ENCODE assay signal across 16 cellular contexts in genomic region chr6:37856285-37856684, GRCh38.
"Had no signal": no experiment of that assay in that cellular context is flagged by ENCODE, and none has a peak within 500 bp of the region (broad histone marks: within the 10 kb centered on the region; RNA-seq: fewer than 3 reads in every experiment).

No MANE protein-coding gene starts in this region.

- H3K27ac Mint-ChIP-seq: stimulated activated effector memory CD8-positive, alpha-beta T cell treated with anti-CD3 and anti-CD28 coated beads, Interleukin-12 subunit alpha, Interleukin-12 subunit beta, amount 100 ng/mL, for 72 hours; stimulated activated naive CD8-positive, alpha-beta T cell treated with anti-CD3 and anti-CD28 coated beads, Interleukin-15, amount 100 ng/mL, for 72 hours had no signal

- DNase-seq: effector memory CD4-positive, alpha-beta T cell; esophagus squamous epithelium; foreskin fibroblast; left colon; mesendoderm; naive thymus-derived CD8-positive, alpha-beta T cell; psoas muscle; retina; right lobe of liver; stimulated activated CD4-positive, alpha-beta T cell treated with anti-CD3 and anti-CD28 coated beads, Interleukin-4, amount 100 ng/mL, for 1 hour; stimulated activated CD8-positive, alpha-beta memory T cell treated with anti-CD3 and anti-CD28 coated beads, Interleukin-4, amount 100 ng/mL, for 48 hours; stimulated activated naive CD8-positive, alpha-beta T cell treated with anti-CD3 and anti-CD28 coated beads, Interleukin-15, amount 100 ng/mL, for 72 hours; testis; upper lobe of right lung had no signal

- ATAC-seq: gastroesophageal sphincter; left colon; naive thymus-derived CD8-positive, alpha-beta T cell; psoas muscle; right lobe of liver; stimulated activated effector memory CD8-positive, alpha-beta T cell treated with anti-CD3 and anti-CD28 coated beads, Interleukin-12 subunit alpha, Interleukin-12 subunit beta, amount 100 ng/mL, for 72 hours; stimulated activated naive CD8-positive, alpha-beta T cell treated with anti-CD3 and anti-CD28 coated beads, Interleukin-15, amount 100 ng/mL, for 72 hours; upper lobe of right lung had no signal

- H3K27me3 Mint-ChIP-seq: naive thymus-derived CD8-positive, alpha-beta T cell; stimulated activated naive CD8-positive, alpha-beta T cell treated with anti-CD3 and anti-CD28 coated beads, Interleukin-15, amount 100 ng/mL, for 72 hours had no signal

- H3K4me3 Mint-ChIP-seq: stimulated activated effector memory CD8-positive, alpha-beta T cell treated with anti-CD3 and anti-CD28 coated beads, Interleukin-12 subunit alpha, Interleukin-12 subunit beta, amount 100 ng/mL, for 72 hours; stimulated activated naive CD8-positive, alpha-beta T cell treated with anti-CD3 and anti-CD28 coated beads, Interleukin-15, amount 100 ng/mL, for 72 hours had no signal

- H3K9me3 Mint-ChIP-seq: naive thymus-derived CD8-positive, alpha-beta T cell; stimulated activated effector memory CD8-positive, alpha-beta T cell treated with anti-CD3 and anti-CD28 coated beads, Interleukin-12 subunit alpha, Interleukin-12 subunit beta, amount 100 ng/mL, for 72 hours; stimulated activated naive CD8-positive, alpha-beta T cell treated with anti-CD3 and anti-CD28 coated beads, Interleukin-15, amount 100 ng/mL, for 72 hours had no signal
